In genomic region chrX:37776283-37776986, GRCh38 we compare ENCODE assay signal across 9 cellular contexts. TPM values are rescaled to one million over a fixed set of nuclear protein-coding genes. Genes with fewer than 3 reads are reported as not detected.
A peak's percentile ranks its signal among the peaks of the same experiment; 100 is the strongest.
DNase-seq lines count a peak whose midpoint lies in the region; ATAC-seq, FAIRE-seq and TF ChIP-seq lines count a peak whose summit lies in the region.
"Had no signal": no experiment of that assay in that cellular context is flagged by ENCODE, and none has a peak within 500 bp of the region (broad histone marks: within the 10 kb centered on the region; RNA-seq: fewer than 3 reads in every experiment).

No MANE protein-coding gene starts in this region.

- H3K9me3 Mint-ChIP-seq in activated naive CD4-positive, alpha-beta T cell treated with anti-CD3 and anti-CD28 coated beads, Interleukin-2, amount 50 U/mL, for 72 hours = no peaks in the 10 kb centered on the region

- H3K4me3 ChIP-seq in GM12865 (ENCODE audit: low read depth, low read length) = no peak overlapping the region

- no peak for TF ChIP-seq CTCF in GM12865 (IDR thresholded peaks at IDR 0.05; ENCODE audit: insufficient read depth, low read depth, low read length, missing control alignments)

- ATAC-seq in GM19438 (IDR thresholded peaks at IDR 0.05; ENCODE audit: low read depth, unreplicated experiment) = peak; percentile 82
- peak; percentile 70 for ATAC-seq in HG03280 (IDR thresholded peaks at IDR 0.05; ENCODE audit: unreplicated experiment)
- ATAC-seq in activated naive CD4-positive, alpha-beta T cell treated with anti-CD3 and anti-CD28 coated beads, Interleukin-2, amount 50 U/mL, for 72 hours = peak in 1 of 2 donors; percentile 93

- H3K27ac Mint-ChIP-seq in activated naive CD4-positive, alpha-beta T cell treated with anti-CD3 and anti-CD28 coated beads, Interleukin-2, amount 50 U/mL, for 72 hours = peak overlapping the region; percentile 57 to 64

- DNase-seq in GM12865 (ENCODE audit: low read depth) (peak; percentile 56), NCI-H2107 treated with DMSO at 0.1 percent for 48 hours (lab: John Stamatoyannopoulos, UW; ENCODE audit: unreplicated experiment) (no peak), SKM-1 (lab: John Stamatoyannopoulos, UW; ENCODE audit: unreplicated experiment) (no peak), HTR-8/SVneo (ENCODE audit: insufficient read length, low spot score) (no peak)
- peak in 1 of 2 donors; percentile 14 for DNase-seq in activated naive CD4-positive, alpha-beta T cell treated with anti-CD3 and anti-CD28 coated beads, Interleukin-2, amount 50 U/mL, for 72 hours (ENCODE audit: low spot score in 2 of 2)
- no peak for DNase-seq in stimulated activated CD4-positive, alpha-beta T cell treated with anti-CD3 and anti-CD28 coated beads, Interleukin-4, amount 100 ng/mL, for 4 hours
- DNase-seq: mesendoderm had no signal

- H3K36me3 Mint-ChIP-seq in activated naive CD4-positive, alpha-beta T cell treated with anti-CD3 and anti-CD28 coated beads, Interleukin-2, amount 50 U/mL, for 72 hours = no peaks in the 10 kb centered on the region

- FAIRE-seq in HTR-8/SVneo (lab: Jason Lieb, UNC) = no peak

RNA-seq across cellular contexts. Expression of gene CYBB, which starts 3.4 kb away (rescaled TPM):
- under 1 TPM in 1 of 2 donors, not detected in 1; 0.06 TPM for total RNA-seq in activated naive CD4-positive, alpha-beta T cell treated with anti-CD3 and anti-CD28 coated beads, Interleukin-2, amount 50 U/mL, for 72 hours
